ENCODE assay signal across 8 cellular contexts in genomic region chr1:32215629-32216505, GRCh38. TPM values are rescaled to one million over a fixed set of nuclear protein-coding genes. Genes with fewer than 3 reads are reported as not detected.
A peak's percentile ranks its signal among the peaks of the same experiment; 100 is the strongest.
DNase-seq lines count a peak whose midpoint lies in the region; ATAC-seq and TF ChIP-seq lines count a peak whose summit lies in the region.

No MANE protein-coding gene starts in this region.

- no peak for TF ChIP-seq POLR2A in gastrocnemius medialis (IDR thresholded peaks at IDR 0.05)

- H3K4me1 ChIP-seq in right cardiac atrium (ENCODE audit: control insufficient read depth, insufficient read depth, low read length): no peaks in the 10 kb centered on the region
- peaks cover 0 to 3% of the 10 kb centered on the region in 2 donors for H3K4me1 ChIP-seq in gastrocnemius medialis

- no peaks in the 10 kb centered on the region for H3K27me3 ChIP-seq in right cardiac atrium (ENCODE audit: control insufficient read depth, insufficient read depth)
- H3K27me3 ChIP-seq in gastrocnemius medialis: no peaks in the 10 kb centered on the region

- peak; percentile 59 to 75 for ATAC-seq in right cardiac atrium
- peak; percentile 77 to 84 for ATAC-seq in gastrocnemius medialis
- no peak for ATAC-seq in GM18907 (IDR thresholded peaks at IDR 0.05; ENCODE audit: unreplicated experiment)

- H3K36me3 ChIP-seq in gastrocnemius medialis: peaks cover 0 to 29% of the 10 kb centered on the region in 2 donors

- H3K9me3 ChIP-seq in right cardiac atrium (ENCODE audit: control insufficient read depth, low read length) (no peaks in the 10 kb centered on the region), gastrocnemius medialis (no peaks in the 10 kb centered on the region)

- 74% methylated on average over 10 of the region's 10 CpGs for WGBS in right cardiac atrium

- in situ Hi-C loops in gastrocnemius medialis (cut with MboI; ENCODE audit: low sequenced_read_pairs in 4 of 4): no loop called here

- DNase-seq in DMS 273 (lab: John Stamatoyannopoulos, UW; ENCODE audit: unreplicated experiment) (peak; percentile 87), DMS 273 treated with DMSO at 0.1 percent for 48 hours (lab: John Stamatoyannopoulos, UW) (no peak), NCI-H1105 (lab: John Stamatoyannopoulos, UW) (peak; percentile 26), T-helper 1 cell (peak in 4 of 5 donors; percentile 29 to 64 (median 44)), anterior cingulate cortex (lab: John Stamatoyannopoulos, UW) (peak in 39 of 58 donors; percentile 4 to 63 (median 28)), right cardiac atrium (peak; percentile 60 to 74 (median 73)), gastrocnemius medialis (peak in 1 of 2 donors; percentile 35)

- H3K27ac ChIP-seq in right cardiac atrium (ENCODE audit: low read length) (no peak overlapping the region), gastrocnemius medialis (peak overlapping the region in 1 of 4 donors; percentile 11)

- intact Hi-C loops in right cardiac atrium (cut with DNase I): loop anchor here in 1 of 4 donors (10.0 kb wide), 1 partner anchor 119 kb away; the partner anchor contains the start of gene MARCKSL1
- intact Hi-C loops in gastrocnemius medialis (cut with DNase I; ENCODE audit: low total_unique reads): loop anchor here (2.0 kb wide), 1 partner anchor 101 kb away; no protein-coding TSS in a partner anchor

- no peak overlapping the region for H3K4me3 ChIP-seq in right cardiac atrium (ENCODE audit: low read length)
- H3K4me3 ChIP-seq in gastrocnemius medialis: no peak overlapping the region

- TF ChIP-seq CTCF in gastrocnemius medialis (IDR thresholded peaks at IDR 0.05 in 4 of 5, conservative IDR thresholded peaks at IDR 0.05 in 1 of 5): peak; percentile 50 to 73 (median 67)

RNA-seq across cellular contexts. Expression of gene TMEM234, which starts 6.3 kb away (rescaled TPM):
- total RNA-seq in right cardiac atrium (10 to 100 TPM in 3 of 4 donors, 1 to 10 TPM in 1; 9.1 to 14.4 (median 13.9) TPM), gastrocnemius medialis (1 to 10 TPM; 1.6 to 4.6 (median 4.4) TPM)
- 13.6 TPM for polyA plus RNA-seq in right cardiac atrium

RNA-seq across cellular contexts. Expression of gene EIF3I, which starts 6.3 kb away (rescaled TPM):
- 100 to 1,000 TPM in 1 of 4 donors, 10 to 100 TPM in 3; 99.2 to 104 (median 99.8) TPM for total RNA-seq in right cardiac atrium
- 127 TPM for polyA plus RNA-seq in right cardiac atrium
- 100 to 1,000 TPM; 211 to 294 (median 245) TPM for total RNA-seq in gastrocnemius medialis

RNA-seq across cellular contexts. Expression of gene DCDC2B, which starts 7.0 kb away (rescaled TPM):
- total RNA-seq in right cardiac atrium: not detected
- polyA plus RNA-seq in right cardiac atrium: 0.05 TPM
- total RNA-seq in gastrocnemius medialis: not detected

RNA-seq across cellular contexts. Expression of gene IQCC, which starts 10.4 kb away (rescaled TPM):
- total RNA-seq in right cardiac atrium: 1 to 10 TPM in 3 of 4 donors, under 1 TPM in 1; 0.81 to 1.5 (median 1.5) TPM
- polyA plus RNA-seq in right cardiac atrium: 1.00 TPM
- total RNA-seq in gastrocnemius medialis: under 1 TPM; 0.49 to 0.93 (median 0.83) TPM

RNA-seq across cellular contexts. Expression of gene CCDC28B, which starts 15.5 kb away (rescaled TPM):
- 10 to 100 TPM in 3 of 4 donors, 1 to 10 TPM in 1; 8.0 to 18.4 (median 14.5) TPM for total RNA-seq in right cardiac atrium
- polyA plus RNA-seq in right cardiac atrium: 26.9 TPM
- total RNA-seq in gastrocnemius medialis: 10 to 100 TPM; 16.4 to 79.0 (median 56.8) TPM
